Comparison of ENCODE assay signal across 16 cellular contexts in genomic region chr3:71254658-71255057, GRCh38.
DNase-seq lines count a peak whose midpoint lies in the region; ATAC-seq, FAIRE-seq and TF ChIP-seq lines count a peak whose summit lies in the region.
"Had no signal": no experiment of that assay in that cellular context is flagged by ENCODE, and none has a peak within 500 bp of the region (broad histone marks: within the 10 kb centered on the region; RNA-seq: fewer than 3 reads in every experiment).

No MANE protein-coding gene starts in this region.

- no peak for TF ChIP-seq CTCF in Caco-2 (IDR thresholded peaks at IDR 0.05; ENCODE audit: insufficient read depth in 1 of 2, low read depth in 1 of 2, low read length in 1 of 2, severe bottlenecking in 1 of 2, unreplicated experiment in 1 of 2)
- no peak for TF ChIP-seq CTCF in astrocyte (IDR thresholded peaks at IDR 0.05; ENCODE audit: insufficient read depth, low read depth, low read length)
- TF ChIP-seq CTCF in omental fat pad (IDR thresholded peaks at IDR 0.05) = no peak

- peak overlapping the region; percentile 69 for H3K4me3 Mint-ChIP-seq in Caco-2 (ENCODE audit: unreplicated experiment)
- H3K4me3 Mint-ChIP-seq in astrocyte (ENCODE audit: unreplicated experiment) = no peak overlapping the region
- no peak overlapping the region for H3K4me3 Mint-ChIP-seq in stimulated activated effector memory CD8-positive, alpha-beta T cell treated with anti-CD3 and anti-CD28 coated beads, Interleukin-12 subunit alpha, Interleukin-12 subunit beta, amount 100 ng/mL, for 72 hours
- H3K4me3 Mint-ChIP-seq: CD4-positive, CD25-positive, alpha-beta regulatory T cell; immature natural killer cell; nephron progenitor cell had no signal

- H3K9me3 ChIP-seq in Caco-2 (no peaks in the 10 kb centered on the region), astrocyte (ENCODE audit: insufficient read depth, low read depth, low read length) (no peaks in the 10 kb centered on the region)

- H3K4me2 ChIP-seq in astrocyte (ENCODE audit: low read length) = no peak overlapping the region

- DNase-seq in Caco-2 = peak; percentile 76
- peak; percentile 46 for DNase-seq in astrocyte (ENCODE audit: low read depth)
- no peak for DNase-seq in left ventricle myocardium superior
- peak; percentile 72 for DNase-seq in renal cortical epithelial cell (ENCODE audit: low read depth)
- no peak for DNase-seq in omental fat pad (ENCODE audit: low spot score)
- DNase-seq in D341Med (ENCODE audit: low spot score) = no peak
- DNase-seq in stimulated activated effector memory CD8-positive, alpha-beta T cell treated with anti-CD3 and anti-CD28 coated beads, Interleukin-12 subunit alpha, Interleukin-12 subunit beta, amount 100 ng/mL, for 72 hours (ENCODE audit: low spot score in 2 of 2) = no peak
- DNase-seq: CD4-positive, CD25-positive, alpha-beta regulatory T cell; GF-D8; immature natural killer cell; NCI-H2171 treated with DMSO at 0.1 percent for 48 hours; nephron progenitor cell; SW 1271 had no signal

- H3K27ac Mint-ChIP-seq in Caco-2 (ENCODE audit: unreplicated experiment) (peak overlapping the region; percentile 98), astrocyte (ENCODE audit: unreplicated experiment) (no peak overlapping the region)
- no peak overlapping the region for H3K27ac Mint-ChIP-seq in stimulated activated effector memory CD8-positive, alpha-beta T cell treated with anti-CD3 and anti-CD28 coated beads, Interleukin-12 subunit alpha, Interleukin-12 subunit beta, amount 100 ng/mL, for 72 hours
- H3K27ac Mint-ChIP-seq: immature natural killer cell, nephron progenitor cell had no signal

- CTCF ChIA-PET in Caco-2 (lab: Charles Lee) = interaction anchor here (0.5 to 1.4 kb wide), 5 partner anchors 8 to 1998 kb away, joined by 3 to 5 read pairs (median 3); no protein-coding TSS in a partner anchor

- peaks cover 11% of the 10 kb centered on the region for H3K36me3 Mint-ChIP-seq in Caco-2 (ENCODE audit: insufficient read depth, unreplicated experiment)
- H3K36me3 Mint-ChIP-seq in astrocyte (ENCODE audit: low read depth, unreplicated experiment) = peaks cover 5% of the 10 kb centered on the region
- H3K36me3 Mint-ChIP-seq in stimulated activated effector memory CD8-positive, alpha-beta T cell treated with anti-CD3 and anti-CD28 coated beads, Interleukin-12 subunit alpha, Interleukin-12 subunit beta, amount 100 ng/mL, for 72 hours = peaks cover 5% of the 10 kb centered on the region
- H3K36me3 Mint-ChIP-seq: immature natural killer cell had no signal

- no peak overlapping the region for H3K27ac ChIP-seq in astrocyte (ENCODE audit: low read depth, low read length)
- H3K27ac ChIP-seq: epithelial cell of prostate had no signal

- FAIRE-seq in astrocyte (lab: Jason Lieb, UNC) = no peak

- H3K36me3 ChIP-seq in Caco-2 (ENCODE audit: control insufficient read depth, insufficient read depth, low read length) (no peaks in the 10 kb centered on the region; the same call in 1 of the 2 replicates), astrocyte (ENCODE audit: insufficient read depth, low read length) (peaks cover 2% of the 10 kb centered on the region)
- H3K36me3 ChIP-seq: cardiac muscle cell had no signal

- peaks cover 27% of the 10 kb centered on the region for H3K79me2 ChIP-seq in astrocyte (ENCODE audit: insufficient read depth, low read length)

- H3K9ac ChIP-seq in astrocyte (ENCODE audit: low read length) = no peak overlapping the region

- H3K9me3 Mint-ChIP-seq in Caco-2 (ENCODE audit: unreplicated experiment) (no peaks in the 10 kb centered on the region), astrocyte (ENCODE audit: unreplicated experiment) (no peaks in the 10 kb centered on the region)
- H3K9me3 Mint-ChIP-seq in stimulated activated effector memory CD8-positive, alpha-beta T cell treated with anti-CD3 and anti-CD28 coated beads, Interleukin-12 subunit alpha, Interleukin-12 subunit beta, amount 100 ng/mL, for 72 hours = no peaks in the 10 kb centered on the region
- H3K9me3 Mint-ChIP-seq: CD4-positive, CD25-positive, alpha-beta regulatory T cell; immature natural killer cell; nephron progenitor cell had no signal

- H4K20me1 ChIP-seq in astrocyte (ENCODE audit: insufficient read depth, low read length) = no peaks in the 10 kb centered on the region

- peaks cover 38% of the 10 kb centered on the region for H3K4me1 Mint-ChIP-seq in Caco-2 (ENCODE audit: low read depth, unreplicated experiment)
- H3K4me1 Mint-ChIP-seq in astrocyte (ENCODE audit: low read depth, unreplicated experiment) = peaks cover 45% of the 10 kb centered on the region
- H3K4me1 Mint-ChIP-seq in stimulated activated effector memory CD8-positive, alpha-beta T cell treated with anti-CD3 and anti-CD28 coated beads, Interleukin-12 subunit alpha, Interleukin-12 subunit beta, amount 100 ng/mL, for 72 hours = peaks cover 17% of the 10 kb centered on the region
- H3K4me1 Mint-ChIP-seq: immature natural killer cell had no signal

- H3K4me1 ChIP-seq in Caco-2 = peaks cover 89% of the 10 kb centered on the region
- H3K4me1 ChIP-seq in astrocyte (ENCODE audit: insufficient read depth, low read length) = peaks cover 44% of the 10 kb centered on the region

- no peak overlapping the region for H2AFZ ChIP-seq in astrocyte (ENCODE audit: low read depth, low read length)

- BruUV-seq in Caco-2 (replicated peaks; lab: Mats Ljungman, UMichigan) = no TSS peak

- ATAC-seq in left ventricle myocardium superior (peak; percentile 44), omental fat pad (ENCODE audit: low FRiP score) (no peak)
- ATAC-seq in activated CD4-positive, CD25-positive, alpha-beta regulatory T cell treated with anti-CD3 and anti-CD28 coated beads, Interleukin-2, amount 50 U/mL, for 24 hours = no peak
- no peak for ATAC-seq in stimulated activated effector memory CD8-positive, alpha-beta T cell treated with anti-CD3 and anti-CD28 coated beads, Interleukin-12 subunit alpha, Interleukin-12 subunit beta, amount 100 ng/mL, for 72 hours

- H3K4me3 ChIP-seq in Caco-2 (ENCODE audit: low read depth, low read length) = no peak overlapping the region
- H3K4me3 ChIP-seq in astrocyte (ENCODE audit: insufficient read depth, low read depth, low read length) = no peak overlapping the region
- H3K4me3 ChIP-seq: cardiac muscle cell had no signal

- H3K27me3 Mint-ChIP-seq in Caco-2 (ENCODE audit: insufficient read depth, unreplicated experiment) = no peaks in the 10 kb centered on the region
- H3K27me3 Mint-ChIP-seq in astrocyte (ENCODE audit: low read depth, unreplicated experiment) = no peaks in the 10 kb centered on the region
- H3K27me3 Mint-ChIP-seq: CD4-positive, CD25-positive, alpha-beta regulatory T cell had no signal

- intact Hi-C loops in Caco-2 (cut with micrococcal nuclease; ENCODE audit: unreplicated experiment) (loop anchor here (1.0 to 10.0 kb wide), 11 partner anchors 9 to 260 kb away; no protein-coding TSS in a partner anchor), left ventricle myocardium superior (cut with micrococcal nuclease) (no loop called here)

- POLR2A ChIA-PET in Caco-2 (lab: Charles Lee) = interaction anchor here (0.5 to 1.4 kb wide), 5 partner anchors 9 to 292 kb away, joined by 3 to 12 read pairs (median 7); no protein-coding TSS in a partner anchor

- H3K27me3 ChIP-seq in Caco-2 (replicated peaks; ENCODE audit: control insufficient read depth, insufficient read depth, low read length) = no peaks in the 10 kb centered on the region
- H3K27me3 ChIP-seq in astrocyte (ENCODE audit: insufficient read depth, low read length) = no peaks in the 10 kb centered on the region
- H3K27me3 ChIP-seq: cardiac muscle cell had no signal

Comparison
In these comparisons a context has a peak if more than half of its experiments do, and no peak if none do; other contexts are left out.
1. DNase-seq: peak in Caco-2 (2 of 2), astrocyte (single experiment) and renal cortical epithelial cell (single experiment); none in left ventricle myocardium superior (single experiment), omental fat pad (single experiment), D341Med (single experiment) and stimulated activated effector memory CD8-positive, alpha-beta T cell treated with anti-CD3 and anti-CD28 coated beads, Interleukin-12 subunit alpha, Interleukin-12 subunit beta, amount 100 ng/mL, for 72 hours (0 of 2).